ENCODE assay signal across 8 cellular contexts in the genomic region with DNA sequence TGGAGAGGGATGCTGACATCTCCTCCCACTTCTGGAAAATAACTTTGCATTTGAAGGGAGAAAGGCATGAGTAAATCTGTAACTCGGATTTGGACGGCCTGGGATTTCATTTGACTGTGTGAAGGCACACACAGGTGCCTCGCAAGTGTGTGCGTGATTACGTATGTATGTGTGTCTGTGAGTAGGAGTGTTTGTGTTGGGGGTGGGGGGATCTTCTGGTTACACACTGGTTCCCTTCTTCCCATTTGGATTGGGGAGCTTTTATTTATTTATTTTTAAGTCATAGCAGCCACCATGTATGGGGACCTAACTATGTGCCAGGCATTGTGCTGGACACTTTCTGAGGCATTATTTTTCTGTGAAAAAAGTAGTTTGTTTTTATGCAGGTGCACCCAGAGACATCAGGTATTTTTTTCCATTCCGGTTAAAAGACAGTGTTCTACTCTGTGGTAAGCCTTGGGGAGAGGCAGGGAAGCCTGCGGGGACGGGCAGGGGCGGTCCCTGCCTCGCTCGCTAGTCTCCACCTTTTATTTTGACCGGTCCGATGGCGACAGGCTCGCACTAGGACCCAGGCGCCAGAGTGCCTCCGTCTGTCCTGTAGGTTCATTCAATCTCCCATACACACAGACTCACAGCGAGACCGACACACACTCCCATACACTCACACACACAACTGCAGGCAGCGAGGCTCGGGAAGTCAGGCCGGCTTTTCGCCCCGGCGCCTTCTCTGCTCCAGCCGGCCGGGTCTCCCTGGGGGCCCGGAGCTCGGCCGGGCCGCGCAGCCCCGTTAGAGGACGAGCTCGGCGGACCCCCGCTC. TPM values are rescaled to one million over a fixed set of nuclear protein-coding genes. Genes with fewer than 3 reads are reported as not detected.
DNase-seq lines count a peak whose midpoint lies in the region; TF ChIP-seq lines count a peak whose summit lies in the region.

A gene (plus strand): TSS at position 618 of the 817 bp plus-strand sequence. CDS start 204 bp downstream, outside the sequence.

- BruUV-seq in MCF 10A (replicated peaks; lab: Mats Ljungman, UMichigan) = no TSS peak

- H3K4me1 ChIP-seq in iPS DF 6.9 (ENCODE audit: control insufficient read depth, insufficient read depth, low read length) = peaks cover 4% of the 10 kb centered on the region; the same call in 1 of the 2 replicates
- peaks cover 10% of the 10 kb centered on the region for H3K4me1 ChIP-seq in rectal smooth muscle tissue (ENCODE audit: control insufficient read depth, insufficient read depth, low read length)

- peaks cover 15% of the 10 kb centered on the region for H3F3A ChIP-seq in SU-DHL-6 (ENCODE audit: insufficient read depth)

- no peaks in the 10 kb centered on the region for H3K79me2 ChIP-seq in SU-DHL-6 (ENCODE audit: insufficient read depth, low read length)

- H3K9me3 Mint-ChIP-seq in MCF 10A (ENCODE audit: unreplicated experiment) = no peaks in the 10 kb centered on the region

- no peaks in the 10 kb centered on the region for H3K27me3 ChIP-seq in SU-DHL-6 (ENCODE audit: low read length)
- peaks cover 14% of the 10 kb centered on the region for H3K27me3 ChIP-seq in iPS DF 6.9 (ENCODE audit: control insufficient read depth, insufficient read depth, low read length)
- H3K27me3 ChIP-seq in rectal smooth muscle tissue (ENCODE audit: control insufficient read depth, insufficient read depth, low read length) = no peaks in the 10 kb centered on the region

- peaks cover 18% of the 10 kb centered on the region for H3K4me1 Mint-ChIP-seq in MCF 10A (ENCODE audit: insufficient read depth, unreplicated experiment)

- H3K9ac ChIP-seq in SU-DHL-6 (ENCODE audit: low read length) = peak within 1 kb of the TSS; percentile 56
- H3K9ac ChIP-seq in rectal smooth muscle tissue (ENCODE audit: low read length) = peak within 1 kb of the TSS; percentile 73

- no peaks in the 10 kb centered on the region for H3K27me3 Mint-ChIP-seq in MCF 10A (ENCODE audit: insufficient read depth, unreplicated experiment)

- H3K36me3 ChIP-seq in SU-DHL-6 (ENCODE audit: low read length) (no peaks in the 10 kb centered on the region), iPS DF 6.9 (ENCODE audit: control insufficient read depth, insufficient read depth, low read length) (no peaks in the 10 kb centered on the region), rectal smooth muscle tissue (ENCODE audit: control insufficient read depth, insufficient read depth, low read length) (no peaks in the 10 kb centered on the region)

- peak within 1 kb of the TSS; percentile 72 for H2AFZ ChIP-seq in SU-DHL-6 (ENCODE audit: low read depth, low read length, severe bottlenecking)

- H3K4me2 ChIP-seq in SU-DHL-6 (ENCODE audit: low read depth, low read length, poor library complexity, severe bottlenecking) = peak within 1 kb of the TSS; percentile 95

- H3K27ac ChIP-seq in SU-DHL-6 (ENCODE audit: low read depth, low read length) = peak within 1 kb of the TSS; percentile 36
- no peak within 1 kb of the TSS for H3K27ac ChIP-seq in iPS DF 6.9 (ENCODE audit: low read length)
- H3K27ac ChIP-seq in rectal smooth muscle tissue (ENCODE audit: low read depth, low read length) = peak within 1 kb of the TSS; percentile 80

- H3K4me3 Mint-ChIP-seq in MCF 10A (ENCODE audit: unreplicated experiment) = peak within 1 kb of the TSS; percentile 84

- CTCF ChIA-PET in MCF 10A (lab: Yijun Ruan, JAX) = interaction anchor here (0.5 to 5.7 kb wide), 14 partner anchors 10 to 774 kb away, joined by 3 to 45 read pairs (median 5); no protein-coding TSS in a partner anchor

- POLR2A ChIA-PET in MCF 10A (lab: Yijun Ruan, JAX) = interaction anchor here (0.6 to 8.5 kb wide), 12 partner anchors 9 to 356 kb away, joined by 3 to 288 read pairs (median 6); a partner anchor contains a TSS

- intact Hi-C loops in MCF 10A (cut with micrococcal nuclease) = no loop called here

- H3K9me3 ChIP-seq in SU-DHL-6 (ENCODE audit: insufficient read depth, low read length) = no peaks in the 10 kb centered on the region
- no peaks in the 10 kb centered on the region for H3K9me3 ChIP-seq in iPS DF 6.9 (ENCODE audit: control insufficient read depth, insufficient read depth, low read length)

- TF ChIP-seq CTCF in SU-DHL-6 (IDR thresholded peaks at IDR 0.05; ENCODE audit: insufficient read depth, low read length, poor library complexity, severe bottlenecking) (no peak), MCF 10A (IDR thresholded peaks at IDR 0.05; ENCODE audit: unreplicated experiment) (no peak)

- H3K27ac Mint-ChIP-seq in MCF 10A (ENCODE audit: low read depth, unreplicated experiment) = peak within 1 kb of the TSS; percentile 82

- peaks cover 10% of the 10 kb centered on the region for H3K36me3 Mint-ChIP-seq in MCF 10A (ENCODE audit: insufficient read depth, unreplicated experiment)

- WGBS in iPS DF 6.9 (ENCODE audit: insufficient coverage, insufficient read length) = no CpG with 5 or more reads among the region's 37 CpGs

- peak; percentile 38 for DNase-seq in NCI-H2029 (lab: John Stamatoyannopoulos, UW)
- no peak for DNase-seq in NCI-H2029 treated with DMSO at 0.1 percent for 48 hours (lab: John Stamatoyannopoulos, UW)
- peak; percentile 89 for DNase-seq in HCEC 1CT
- DNase-seq in Kasumi-1 (lab: John Stamatoyannopoulos, UW) = peak; percentile 97
- peak; percentile 86 for DNase-seq in MCF 10A (ENCODE audit: unreplicated experiment)
- no peak for DNase-seq in iPS DF 6.9 (ENCODE audit: low read depth, low spot score)

- no peaks in the 10 kb centered on the region for H3K9me2 ChIP-seq in SU-DHL-6 (replicated peaks; ENCODE audit: insufficient read depth, low read length)

- H4K20me1 ChIP-seq in SU-DHL-6 (ENCODE audit: low read depth, low read length) = no peaks in the 10 kb centered on the region

- H3K4me3 ChIP-seq in SU-DHL-6 (ENCODE audit: insufficient read depth, low read length, poor library complexity, severe bottlenecking) = peak within 1 kb of the TSS; percentile 64
- peak within 1 kb of the TSS; percentile 49; the same call in 1 of the 2 replicates for H3K4me3 ChIP-seq in iPS DF 6.9 (ENCODE audit: low read length)
- H3K4me3 ChIP-seq in rectal smooth muscle tissue (ENCODE audit: low read length) = peak within 1 kb of the TSS; percentile 84

RNA-seq across cellular contexts. Expression of the gene that starts here (rescaled TPM):
- total RNA-seq in MCF 10A (2022) = 16.9 and 19.5 TPM in 2 replicates

Comparison
In these comparisons a context has a peak if more than half of its experiments do, and no peak if none do; other contexts are left out.
1. DNase-seq: peak in NCI-H2029 (single experiment), HCEC 1CT (single experiment), Kasumi-1 (2 of 2) and MCF 10A (single experiment); none in NCI-H2029 treated with DMSO at 0.1 percent for 48 hours (single experiment) and iPS DF 6.9 (single experiment).
2. Peak in every context shown above with its lines, with median percentiles within 50 percentile points of each other: H3K4me3 ChIP-seq.